Comparison of ENCODE assay signal across 11 cellular contexts in the genomic region with DNA sequence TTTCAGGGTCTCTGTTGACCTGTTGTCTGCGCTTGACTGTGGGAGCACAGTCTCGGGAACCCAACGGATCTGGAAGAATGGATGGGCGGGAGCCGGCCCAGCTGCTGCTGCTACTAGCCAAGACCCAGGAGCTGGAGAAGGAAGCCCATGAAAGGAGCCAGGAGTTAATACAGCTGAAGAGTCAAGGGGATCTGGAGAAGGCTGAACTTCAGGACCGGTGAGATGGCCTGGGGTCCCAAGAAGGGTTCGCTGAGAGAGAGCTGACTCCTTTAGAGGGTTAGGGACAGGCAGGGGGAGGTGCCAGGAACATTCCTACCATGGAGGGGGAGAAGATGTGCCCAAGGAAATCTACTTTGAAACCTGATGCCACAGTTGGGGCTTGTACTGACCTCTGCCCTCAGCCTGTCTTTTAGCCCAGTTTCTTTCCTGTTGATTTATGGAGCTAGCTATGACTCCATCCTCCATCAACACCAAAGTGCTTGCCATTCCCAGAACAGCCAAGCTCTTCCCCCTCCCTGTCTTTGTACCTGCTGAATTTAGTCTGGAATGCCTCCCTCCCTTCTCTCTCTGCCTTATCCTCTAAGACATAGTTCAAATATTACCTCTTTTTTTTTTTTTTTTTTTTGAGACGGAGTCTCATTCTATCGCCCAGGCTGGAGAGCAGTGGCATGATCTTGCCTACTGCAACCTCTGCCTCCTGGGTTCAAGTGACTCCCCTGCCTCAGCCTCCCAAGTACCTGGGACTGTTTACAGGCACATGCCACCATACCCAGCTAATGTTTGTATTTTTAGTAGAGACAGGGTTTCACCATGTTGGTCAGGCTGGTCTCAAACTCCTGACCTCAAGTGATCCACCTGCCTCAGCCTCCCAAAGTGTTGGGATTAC. TPM values are rescaled to one million over a fixed set of nuclear protein-coding genes. Genes with fewer than 3 reads are reported as not detected.
DNase-seq lines count a peak whose midpoint lies in the region; ATAC-seq and TF ChIP-seq lines count a peak whose summit lies in the region.
"Had no signal": no experiment of that assay in that cellular context is flagged by ENCODE, and none has a peak within 500 bp of the region (broad histone marks: within the 10 kb centered on the region; RNA-seq: fewer than 3 reads in every experiment).

No MANE protein-coding gene starts in this region.

- CTCF ChIA-PET in CD8-positive, alpha-beta T cell (lab: Charles Lee) = interaction anchor here (0.7 to 2.9 kb wide), 4 partner anchors 11 to 23 kb away, joined by 3 to 12 read pairs (median 6); a partner anchor contains a TSS

- H3K4me2 ChIP-seq in fibroblast of lung (ENCODE audit: extremely low read depth, insufficient read depth, low read length) (peak overlapping the region; percentile 27), neuronal stem cell (ENCODE audit: insufficient read depth, low read length, poor library complexity, severe bottlenecking) (peak overlapping the region; percentile 28)

- no peak overlapping the region for H3K23ac ChIP-seq in neuronal stem cell (ENCODE audit: low read depth, low read length, poor library complexity)

- H3K27me3 ChIP-seq in CD8-positive, alpha-beta T cell (ENCODE audit: insufficient read depth, low read length) = no peaks in the 10 kb centered on the region
- H3K27me3 ChIP-seq in fibroblast of lung (ENCODE audit: control insufficient read depth, insufficient read depth, low read length) (no peaks in the 10 kb centered on the region), neuronal stem cell (ENCODE audit: control insufficient read depth in 3 of 3, insufficient read depth in 3 of 3, low read depth in 1 of 3, low read length in 3 of 3) (no peaks in the 10 kb centered on the region)
- H3K27me3 ChIP-seq: ascending aorta, heart right ventricle had no signal

- H3K4ac ChIP-seq in neuronal stem cell (ENCODE audit: low read length) = no peak overlapping the region

- H2AK5ac ChIP-seq in neuronal stem cell (ENCODE audit: low read depth, low read length) = no peak overlapping the region

- no peak overlapping the region for H3K4me3 Mint-ChIP-seq in CD8-positive, alpha-beta T cell

- no peak overlapping the region for H3K9ac ChIP-seq in fibroblast of lung (ENCODE audit: insufficient read depth, low read length)
- H3K9ac ChIP-seq in neuronal stem cell (ENCODE audit: low read depth, low read length, poor library complexity) = no peak overlapping the region

- H2BK15ac ChIP-seq in neuronal stem cell (ENCODE audit: low read length) = no peak overlapping the region

- H3K4me1 ChIP-seq in CD8-positive, alpha-beta T cell (ENCODE audit: insufficient read depth, low read length) = peaks cover 3% of the 10 kb centered on the region
- H3K4me1 ChIP-seq in fibroblast of lung (ENCODE audit: control insufficient read depth, extremely low read depth, insufficient read depth, low read length) = peaks cover 14% of the 10 kb centered on the region
- peaks cover 7 to 8% of the 10 kb centered on the region in 2 donors for H3K4me1 ChIP-seq in neuronal stem cell (ENCODE audit: control insufficient read depth in 2 of 2, insufficient read depth in 1 of 2, low read depth in 1 of 2, low read length in 2 of 2)
- H3K4me1 ChIP-seq: ascending aorta, heart right ventricle had no signal

- peaks cover 48% of the 10 kb centered on the region for H3K36me3 Mint-ChIP-seq in CD8-positive, alpha-beta T cell

- POLR2A ChIA-PET in CD8-positive, alpha-beta T cell (lab: Charles Lee) = interaction anchor here (0.6 to 1.7 kb wide), 2 partner anchors 13 to 371 kb away, joined by 3 to 4 read pairs; a partner anchor contains a TSS

- H2AFZ ChIP-seq in fibroblast of lung (ENCODE audit: low read length) (no peak overlapping the region), neuronal stem cell (ENCODE audit: low read length) (no peak overlapping the region)

- peak overlapping the region; percentile 53 for H3K27ac Mint-ChIP-seq in CD8-positive, alpha-beta T cell

- no peak overlapping the region for H4K8ac ChIP-seq in neuronal stem cell (ENCODE audit: low read depth, low read length)

- no peaks in the 10 kb centered on the region for H4K20me1 ChIP-seq in fibroblast of lung (ENCODE audit: control insufficient read depth, extremely low read depth, insufficient read depth, low read length)

- H2BK120ac ChIP-seq in neuronal stem cell (ENCODE audit: low read depth, low read length) = no peak overlapping the region

- H3K36me3 ChIP-seq in CD8-positive, alpha-beta T cell (ENCODE audit: insufficient read depth, low read length) = peaks cover 9% of the 10 kb centered on the region
- H3K36me3 ChIP-seq in fibroblast of lung (ENCODE audit: control insufficient read depth, insufficient read depth, low read length) (peaks cover 16% of the 10 kb centered on the region), neuronal stem cell (replicated peaks in 1 of 2; ENCODE audit: control insufficient read depth in 2 of 2, insufficient read depth in 2 of 2, low read length in 2 of 2) (peaks cover 16 to 96% of the 10 kb centered on the region in 2 donors)

- no peak overlapping the region for H4K91ac ChIP-seq in neuronal stem cell (ENCODE audit: low read depth, low read length, poor library complexity)

- H3K4me1 Mint-ChIP-seq in CD8-positive, alpha-beta T cell (ENCODE audit: low read depth) = peaks cover 11% of the 10 kb centered on the region

- no peak for TF ChIP-seq CTCF in CD8-positive, alpha-beta T cell (IDR thresholded peaks at IDR 0.05)
- TF ChIP-seq CTCF in LNCaP clone FGC (IDR thresholded peaks at IDR 0.05; ENCODE audit: control insufficient read depth, extremely low read depth, insufficient read depth) (no peak), fibroblast of lung (conservative IDR thresholded peaks at IDR 0.05 in 1 of 2, IDR thresholded peaks at IDR 0.05 in 1 of 2; ENCODE audit: low read depth in 1 of 2, low read length in 2 of 2) (no peak)

- no peak overlapping the region for H2BK12ac ChIP-seq in neuronal stem cell (ENCODE audit: low read length)

- H3K79me1 ChIP-seq in neuronal stem cell (ENCODE audit: low read depth, low read length) = no peaks in the 10 kb centered on the region

- in situ Hi-C loops in KBM-7 (cut with MboI; ENCODE audit: low pct_unique_long_range_greater_than_20kb, low sequenced_read_pairs) = no loop called here

- H3K18ac ChIP-seq in neuronal stem cell (ENCODE audit: low read length) = peak overlapping the region; percentile 29

- no peak for DNase-seq in CD8-positive, alpha-beta T cell
- peak; percentile 22 for DNase-seq in LNCaP clone FGC (ENCODE audit: low read depth)
- DNase-seq in fibroblast of lung (ENCODE audit: low read depth in 2 of 2) = peak; percentile 77 to 91
- peak; percentile 49 for DNase-seq in neuronal stem cell (ENCODE audit: low spot score)
- DNase-seq in CD1c-positive myeloid dendritic cell (ENCODE audit: extremely low spot score) = no peak
- DNase-seq in stimulated activated CD4-positive, alpha-beta T cell treated with anti-CD3 and anti-CD28 coated beads, Interleukin-1b, Interleukin-23, amount 100 ng/mL, for 48 hours = no peak
- DNase-seq in KBM-7 = no peak
- no peak for DNase-seq in hippocampal formation (lab: John Stamatoyannopoulos, UW)
- DNase-seq: heart right ventricle; stimulated activated CD8-positive, alpha-beta memory T cell treated with anti-CD3 and anti-CD28 coated beads, Interleukin-4, amount 100 ng/mL, for 48 hours had no signal

- no peak for ATAC-seq in CD8-positive, alpha-beta T cell

- no peak overlapping the region for H3K4me3 ChIP-seq in CD8-positive, alpha-beta T cell (ENCODE audit: low read depth, low read length)
- no peak overlapping the region for H3K4me3 ChIP-seq in LNCaP clone FGC (ENCODE audit: low read depth, low read length)
- no peak overlapping the region for H3K4me3 ChIP-seq in fibroblast of lung (replicated peaks in 1 of 4; ENCODE audit: control extremely low read depth in 1 of 4, insufficient read depth in 1 of 4, low read depth in 3 of 4, low read length in 4 of 4)
- H3K4me3 ChIP-seq in neuronal stem cell (ENCODE audit: low read length in 2 of 2) = no peak overlapping the region
- H3K4me3 ChIP-seq: ascending aorta, heart right ventricle had no signal

- H3K27ac ChIP-seq in CD8-positive, alpha-beta T cell (ENCODE audit: low read depth, low read length) = no peak overlapping the region
- H3K27ac ChIP-seq in fibroblast of lung (ENCODE audit: insufficient read depth, low read length) (no peak overlapping the region), neuronal stem cell (replicated peaks; ENCODE audit: low read length) (peak overlapping the region; percentile 56)
- H3K27ac ChIP-seq: ascending aorta had no signal

- H2BK5ac ChIP-seq in neuronal stem cell (ENCODE audit: low read length) = no peak overlapping the region

- H3K9me3 ChIP-seq in CD8-positive, alpha-beta T cell (ENCODE audit: low read length) = no peaks in the 10 kb centered on the region
- H3K9me3 ChIP-seq in fibroblast of lung (ENCODE audit: control insufficient read depth, insufficient read depth, low read depth, low read length) (no peaks in the 10 kb centered on the region), neuronal stem cell (replicated peaks in 1 of 2; ENCODE audit: control insufficient read depth in 2 of 2, insufficient read depth in 1 of 2, low read depth in 1 of 2, low read length in 2 of 2) (no peaks in the 10 kb centered on the region)
- H3K9me3 ChIP-seq: ascending aorta, heart right ventricle had no signal

- H3K14ac ChIP-seq in neuronal stem cell (ENCODE audit: low read length) = no peak overlapping the region

- H3K27me3 Mint-ChIP-seq in CD8-positive, alpha-beta T cell (ENCODE audit: low read depth) = no peaks in the 10 kb centered on the region

- no CpG with 5 or more reads among the region's 9 CpGs for WGBS in neuronal stem cell (ENCODE audit: extremely low coverage in 2 of 2, insufficient read length in 2 of 2, insufficient replicate concordance in 1 of 2), 2 donors

- no peaks in the 10 kb centered on the region for H3K9me3 Mint-ChIP-seq in CD8-positive, alpha-beta T cell

- intact Hi-C loops in CD8-positive, alpha-beta T cell (cut with DNase I, micrococcal nuclease) = loop anchor here in 1 of 2 experiments (10.0 kb wide), 1 partner anchor 237 kb away; no protein-coding TSS in a partner anchor

- H3K79me2 ChIP-seq in fibroblast of lung (ENCODE audit: control insufficient read depth, insufficient read depth, low read length) = no peaks in the 10 kb centered on the region

RNA-seq across cellular contexts. Expression of a gene that starts 12.2 kb away (rescaled TPM):
- 10 to 100 TPM; 33.4 to 34.4 TPM for total RNA-seq in CD8-positive, alpha-beta T cell
- total RNA-seq in fibroblast of lung = 24.7 and 45.9 TPM in 2 replicates
- 11.3 and 11.8 TPM in 2 replicates for polyA plus RNA-seq in fibroblast of lung
- 31.5 and 38.6 TPM in 2 replicates for polyA plus RNA-seq in fibroblast of lung (2012)
- polyA minus RNA-seq in fibroblast of lung (ENCODE audit: low replicate concordance) = 31.5 and 78.1 TPM in 2 replicates
- polyA plus RNA-seq in neuronal stem cell (2013, experiment 1 of 2) = 12.0 TPM
- polyA plus RNA-seq in neuronal stem cell (2013, experiment 2 of 2) = 13.1 TPM

RNA-seq across cellular contexts. Expression of a gene that starts 29.6 kb away (rescaled TPM):
- not detected for total RNA-seq in CD8-positive, alpha-beta T cell
- total RNA-seq in fibroblast of lung = 50.1 and 91.3 TPM in 2 replicates
- polyA plus RNA-seq in fibroblast of lung = 30.6 and 54.5 TPM in 2 replicates
- polyA plus RNA-seq in fibroblast of lung (2012) = 53.4 and 97.0 TPM in 2 replicates
- polyA minus RNA-seq in fibroblast of lung (ENCODE audit: low replicate concordance) = 117 and 195 TPM in 2 replicates
- polyA plus RNA-seq in neuronal stem cell (2013, experiment 1 of 2) = 0.57 TPM
- polyA plus RNA-seq in neuronal stem cell (2013, experiment 2 of 2) = 0.48 TPM

RNA-seq across cellular contexts. Expression of a gene that starts 55.8 kb away (rescaled TPM):
- total RNA-seq in CD8-positive, alpha-beta T cell = 10 to 100 TPM; 14.4 to 18.9 TPM
- total RNA-seq in fibroblast of lung = 31.3 and 41.1 TPM in 2 replicates
- 31.1 and 36.5 TPM in 2 replicates for polyA plus RNA-seq in fibroblast of lung
- 36.1 and 36.6 TPM in 2 replicates for polyA plus RNA-seq in fibroblast of lung (2012)
- 64.2 and 68.7 TPM in 2 replicates for polyA minus RNA-seq in fibroblast of lung (ENCODE audit: low replicate concordance)
- 57.2 TPM for polyA plus RNA-seq in neuronal stem cell (2013, experiment 1 of 2)
- polyA plus RNA-seq in neuronal stem cell (2013, experiment 2 of 2) = 62.8 TPM

Comparison
In these comparisons a context has a peak if more than half of its experiments do, and no peak if none do; other contexts are left out.
1. DNase-seq: peak in LNCaP clone FGC (single experiment), fibroblast of lung (2 of 2) and neuronal stem cell (single experiment); none in CD8-positive, alpha-beta T cell (0 of 7), CD1c-positive myeloid dendritic cell (single experiment), stimulated activated CD4-positive, alpha-beta T cell treated with anti-CD3 and anti-CD28 coated beads, Interleukin-1b, Interleukin-23, amount 100 ng/mL, for 48 hours (single experiment), KBM-7 (single experiment) and hippocampal formation (0 of 2).
2. RNA of a gene that starts 29.6 kb away (total RNA-seq): 50.1 to 91.3 TPM in fibroblast of lung; not detected in CD8-positive, alpha-beta T cell; every median in the first group is over 10 times any median in the second.